1 cellular context compared by ENCODE assay signal in genomic region chr1:233240839-233241682, GRCh38.
TF ChIP-seq lines count a peak whose summit lies in the region.

No MANE protein-coding gene starts in this region.

TF ChIP-seq in HEK293, 187 proteins besides CTCF, POLR2A, EP300 and RAD21 (continued from another document):
- no peak for TF ChIP-seq PRDM10 (tag by site-specific recombination; IDR thresholded peaks at IDR 0.05)
- TF ChIP-seq SCRT2 (tag by site-specific recombination; IDR thresholded peaks at IDR 0.05), result peak; percentile 69; the same call in 1 of the 2 replicates
- no peak for TF ChIP-seq ZNF624 (tag by site-specific recombination; IDR thresholded peaks at IDR 0.05)
- TF ChIP-seq ZNF16 (tag by site-specific recombination; IDR thresholded peaks at IDR 0.05; ENCODE audit: low read depth), result no peak
- TF ChIP-seq ZNF2 (tag by site-specific recombination; IDR thresholded peaks at IDR 0.05), result peak; percentile 70; the same call in 1 of the 2 replicates
- TF ChIP-seq SCRT1 (tag by site-specific recombination; IDR thresholded peaks at IDR 0.05; ENCODE audit: borderline replicate concordance), result 0 out of 2 replicates have a peak, but pooled peaks have one; percentile 49
- no peak for TF ChIP-seq SALL2 (tag by site-specific recombination; IDR thresholded peaks at IDR 0.05; ENCODE audit: borderline replicate concordance)
- TF ChIP-seq ZBTB11 (tag by site-specific recombination; conservative IDR thresholded peaks at IDR 0.05; ENCODE audit: low read depth), result peak; percentile 42; the same call in 1 of the 2 replicates
- TF ChIP-seq ZNF24 (tag by site-specific recombination; IDR thresholded peaks at IDR 0.05), result peak; percentile 35; the same call in 1 of the 2 replicates
- TF ChIP-seq SP7 (tag by site-specific recombination; IDR thresholded peaks at IDR 0.05), result 0 out of 2 replicates have a peak, but pooled peaks have one; percentile 5
- peak; percentile 62; the same call in 1 of the 2 replicates for TF ChIP-seq ZNF660 (tag by site-specific recombination; IDR thresholded peaks at IDR 0.05)
- TF ChIP-seq ZNF692 (tag by site-specific recombination; IDR thresholded peaks at IDR 0.05), result no peak
- peak; percentile 88 for TF ChIP-seq ZNF654 (tag by site-specific recombination; IDR thresholded peaks at IDR 0.05; ENCODE audit: low read depth)
- TF ChIP-seq KLF16 (tag by site-specific recombination; IDR thresholded peaks at IDR 0.05), result no peak
- TF ChIP-seq INSM2 (tag by site-specific recombination; IDR thresholded peaks at IDR 0.05), result no peak
- TF ChIP-seq ZSCAN30 (tag by site-specific recombination; IDR thresholded peaks at IDR 0.05), result peak; percentile 86; the same call in 1 of the 2 replicates
- TF ChIP-seq HOXC10 (CRISPR knock-in tag; IDR thresholded peaks at IDR 0.05), result no peak
- TF ChIP-seq ZBTB17 (tag by site-specific recombination; IDR thresholded peaks at IDR 0.05), result 0 out of 2 replicates have a peak, but pooled peaks have one; percentile 28
- TF ChIP-seq ZNF433 (tag by site-specific recombination; IDR thresholded peaks at IDR 0.05; ENCODE audit: low read depth), result no peak
- peak; percentile 35; the same call in 1 of the 2 replicates for TF ChIP-seq ZNF558 (tag by site-specific recombination; IDR thresholded peaks at IDR 0.05)
- no peak for TF ChIP-seq KLF17 (tag by site-specific recombination; IDR thresholded peaks at IDR 0.05)
- TF ChIP-seq ZSCAN16 (tag by site-specific recombination; IDR thresholded peaks at IDR 0.05), result no peak
- no peak for TF ChIP-seq ZBTB21 (tag by site-specific recombination; IDR thresholded peaks at IDR 0.05)
- TF ChIP-seq ZNF560 (tag by site-specific recombination; IDR thresholded peaks at IDR 0.05; ENCODE audit: borderline replicate concordance), result no peak
- no peak for TF ChIP-seq ZNF701 (tag by site-specific recombination; IDR thresholded peaks at IDR 0.05)
- no peak; the same call in 1 of the 2 replicates for TF ChIP-seq ZNF391 (tag by site-specific recombination; IDR thresholded peaks at IDR 0.05; ENCODE audit: borderline replicate concordance, low read depth)
- no peak for TF ChIP-seq ZNF354C (tag by site-specific recombination; IDR thresholded peaks at IDR 0.05; ENCODE audit: borderline replicate concordance, low read depth)
- TF ChIP-seq ZFP37 (tag by site-specific recombination; IDR thresholded peaks at IDR 0.05), result 0 out of 2 replicates have a peak, but pooled peaks have one; percentile 13
- TF ChIP-seq ZNF335 (tag by site-specific recombination; conservative IDR thresholded peaks at IDR 0.05), result peak; percentile 54
